In the genomic region with DNA sequence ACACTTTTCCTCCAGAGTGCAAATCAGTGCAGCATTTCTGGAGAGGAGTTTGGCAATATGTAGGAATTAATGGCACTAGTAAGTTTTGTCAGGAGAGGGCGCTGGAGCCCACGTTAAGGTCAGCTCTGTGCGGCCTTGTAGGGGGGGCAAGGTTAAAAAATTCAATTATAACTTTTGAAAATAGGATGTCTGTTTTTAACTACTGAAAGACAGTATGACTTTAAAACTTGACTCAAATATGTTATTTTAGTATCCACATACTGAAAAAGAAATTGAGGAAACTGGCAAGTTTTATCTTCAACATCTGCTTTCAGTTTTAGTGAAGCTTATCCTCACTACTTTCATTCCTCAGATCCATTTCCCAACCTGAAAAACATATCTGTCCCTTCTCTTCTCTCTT, we compare ENCODE assay signal across 8 cellular contexts. TPM values are rescaled to one million over a fixed set of nuclear protein-coding genes. Genes with fewer than 3 reads are reported as not detected.
DNase-seq lines count a peak whose midpoint lies in the region; ATAC-seq lines count a peak whose summit lies in the region.

No MANE protein-coding gene starts in this region.

- intact Hi-C loops in sciatic nerve (cut with DNase I) = no loop called here

- H3K27ac Mint-ChIP-seq in activated CD8-positive, alpha-beta T cell treated with anti-CD3 and anti-CD28 coated beads, Interleukin-2, amount 10 ng/mL, durations not matched to agents 7 days and 5 days = no peak overlapping the region

- H3K9me3 Mint-ChIP-seq in activated CD8-positive, alpha-beta T cell treated with anti-CD3 and anti-CD28 coated beads, Interleukin-2, amount 10 ng/mL, durations not matched to agents 7 days and 5 days (ENCODE audit: insufficient read depth) = no peaks in the 10 kb centered on the region

- POLR2A ChIA-PET in activated CD8-positive, alpha-beta T cell treated with anti-CD3 and anti-CD28 coated beads, Interleukin-2, amount 10 ng/mL, durations not matched to agents 7 days and 5 days (lab: Charles Lee) = interaction anchor here (0.5 to 1.0 kb wide), 2 partner anchors 67 to 297 kb away, joined by 3 read pairs; no protein-coding TSS in a partner anchor

- CTCF ChIA-PET in activated CD8-positive, alpha-beta T cell treated with anti-CD3 and anti-CD28 coated beads, Interleukin-2, amount 10 ng/mL, durations not matched to agents 7 days and 5 days (lab: Charles Lee) = interaction anchor here (0.7 to 2.1 kb wide), 11 partner anchors 10 to 495 kb away, joined by 3 to 20 read pairs (median 3); a partner anchor contains a TSS

- DNase-seq in NCI-H2081 (lab: John Stamatoyannopoulos, UW) (peak; percentile 0 to 21), NCI-H2081 treated with DMSO at 0.1 percent for 48 hours (lab: John Stamatoyannopoulos, UW) (no peak), HUDEP-2 (lab: John Stamatoyannopoulos, UW; ENCODE audit: unreplicated experiment in 76 of 76) (peak in 50 of 76 experiments; percentile 2 to 62 (median 22)), foreskin melanocyte (peak; percentile 32), sciatic nerve (ENCODE audit: low spot score) (no peak), NCI-H345 treated with DMSO at 0.1 percent for 48 hours (lab: John Stamatoyannopoulos, UW; ENCODE audit: unreplicated experiment) (no peak)
- peak; percentile 54 for DNase-seq in activated CD8-positive, alpha-beta T cell treated with anti-CD3 and anti-CD28 coated beads, Interleukin-2, amount 10 ng/mL, durations not matched to agents 7 days and 5 days

- H3K27me3 Mint-ChIP-seq in activated CD8-positive, alpha-beta T cell treated with anti-CD3 and anti-CD28 coated beads, Interleukin-2, amount 10 ng/mL, durations not matched to agents 7 days and 5 days (ENCODE audit: low read depth) = no peaks in the 10 kb centered on the region

- H3K36me3 Mint-ChIP-seq in activated CD8-positive, alpha-beta T cell treated with anti-CD3 and anti-CD28 coated beads, Interleukin-2, amount 10 ng/mL, durations not matched to agents 7 days and 5 days (ENCODE audit: low read depth) = peaks cover 16% of the 10 kb centered on the region

- peak; percentile 79 for ATAC-seq in GM21619 (IDR thresholded peaks at IDR 0.05; ENCODE audit: unreplicated experiment)
- ATAC-seq in activated CD8-positive, alpha-beta T cell treated with anti-CD3 and anti-CD28 coated beads, Interleukin-2, amount 10 ng/mL, durations not matched to agents 7 days and 5 days = no peak
- peak; percentile 78 for ATAC-seq in sciatic nerve

- no peaks in the 10 kb centered on the region for H3K4me1 Mint-ChIP-seq in activated CD8-positive, alpha-beta T cell treated with anti-CD3 and anti-CD28 coated beads, Interleukin-2, amount 10 ng/mL, durations not matched to agents 7 days and 5 days (ENCODE audit: low read depth)

- H3K4me3 Mint-ChIP-seq in activated CD8-positive, alpha-beta T cell treated with anti-CD3 and anti-CD28 coated beads, Interleukin-2, amount 10 ng/mL, durations not matched to agents 7 days and 5 days = no peak overlapping the region

RNA-seq across cellular contexts. Expression of a gene that starts 30.9 kb away (rescaled TPM):
- total RNA-seq in activated CD8-positive, alpha-beta T cell treated with anti-CD3 and anti-CD28 coated beads, Interleukin-2, amount 10 ng/mL, durations not matched to agents 7 days and 5 days = under 1 TPM; 0.16 TPM
- total RNA-seq in sciatic nerve = 1.4 TPM

RNA-seq across cellular contexts. Expression of a gene that starts 37.4 kb away (rescaled TPM):
- total RNA-seq in activated CD8-positive, alpha-beta T cell treated with anti-CD3 and anti-CD28 coated beads, Interleukin-2, amount 10 ng/mL, durations not matched to agents 7 days and 5 days = 10 to 100 TPM; 30.2 to 32.2 TPM
- total RNA-seq in sciatic nerve = 66.1 TPM

Comparison
In these comparisons a context has a peak if more than half of its experiments do, and no peak if none do; other contexts are left out.
1. DNase-seq: peak in NCI-H2081 (2 of 2), HUDEP-2 (50 of 76), activated CD8-positive, alpha-beta T cell treated with anti-CD3 and anti-CD28 coated beads, Interleukin-2, amount 10 ng/mL, durations not matched to agents 7 days and 5 days (single experiment) and foreskin melanocyte (single experiment); none in NCI-H2081 treated with DMSO at 0.1 percent for 48 hours (single experiment), sciatic nerve (single experiment) and NCI-H345 treated with DMSO at 0.1 percent for 48 hours (single experiment).